ENCODE assay signal across 22 cellular contexts in genomic region chr19:5800361-5801270, GRCh38. TPM values are rescaled to one million over a fixed set of nuclear protein-coding genes. Genes with fewer than 3 reads are reported as not detected.
A peak's percentile ranks its signal among the peaks of the same experiment; 100 is the strongest.
DNase-seq lines count a peak whose midpoint lies in the region; ATAC-seq, FAIRE-seq and TF ChIP-seq lines count a peak whose summit lies in the region.
"Had no signal": no experiment of that assay in that cellular context is flagged by ENCODE, and none has a peak within 500 bp of the region (broad histone marks: within the 10 kb centered on the region; RNA-seq: fewer than 3 reads in every experiment).

No MANE protein-coding gene starts in this region.

- no peaks in the 10 kb centered on the region for H3K79me2 ChIP-seq in GM12878 (ENCODE audit: control insufficient read depth, insufficient read depth, low read length)

- RAD21 ChIA-PET in GM12878 (lab: Charles Lee; ENCODE audit: unreplicated experiment) = no interaction called here

- H3K9me3 ChIP-seq in GM12878 (replicated peaks; ENCODE audit: control insufficient read depth, insufficient read depth, low read length) (no peaks in the 10 kb centered on the region), right lobe of liver (no peaks in the 10 kb centered on the region), aorta (ENCODE audit: control insufficient read depth, low read length) (no peaks in the 10 kb centered on the region), tibial artery (no peaks in the 10 kb centered on the region)
- H3K9me3 ChIP-seq: A549 had no signal

- ATAC-seq in GM12878 = no peak
- peak; percentile 53 to 70 (median 59) for ATAC-seq in right lobe of liver
- no peak for ATAC-seq in aorta (ENCODE audit: low FRiP score)
- ATAC-seq: A549, HCT116 had no signal

- no peak for TF ChIP-seq POLR2A in GM12878 (IDR thresholded peaks at IDR 0.05; ENCODE audit: low read depth, low read length)
- TF ChIP-seq POLR2A in right lobe of liver (IDR thresholded peaks at IDR 0.05) = no peak

- no peak overlapping the region for H3K4me3 ChIP-seq in GM12878
- no peak overlapping the region for H3K4me3 ChIP-seq in right lobe of liver
- H3K4me3 ChIP-seq in aorta (ENCODE audit: low read length in 2 of 2) = no peak overlapping the region
- H3K4me3 ChIP-seq in tibial artery = no peak overlapping the region
- H3K4me3 ChIP-seq: A549, GM23248 had no signal

- H3K36me3 ChIP-seq in GM12878 (ENCODE audit: control insufficient read depth in 2 of 2, insufficient read depth in 2 of 2, low read length in 1 of 2) = no peaks in the 10 kb centered on the region
- no peaks in the 10 kb centered on the region for H3K36me3 ChIP-seq in right lobe of liver
- no peaks in the 10 kb centered on the region for H3K36me3 ChIP-seq in aorta (ENCODE audit: control insufficient read depth in 1 of 2, insufficient read depth in 2 of 2, low read length in 1 of 2)
- H3K36me3 ChIP-seq in tibial artery = no peaks in the 10 kb centered on the region

- H4K20me1 ChIP-seq in GM12878 (ENCODE audit: control insufficient read depth, insufficient read depth) = no peaks in the 10 kb centered on the region

- POLR2A ChIA-PET in GM12878 (lab: Charles Lee) = interaction anchor here (0.5 kb wide), 1 partner anchor 8 kb away, joined by 4 read pairs; no protein-coding TSS in a partner anchor
- POLR2A ChIA-PET in GM10248 (lab: Yijun Ruan, JAX) = interaction anchor here (2.0 kb wide), 1 partner anchor 28 kb away, joined by 7 read pairs; no protein-coding TSS in a partner anchor

- in situ Hi-C loops in GM12878 (cut with MboI) = no loop called here

- CTCF ChIA-PET in GM12878 (lab: Yijun Ruan, JAX) = interaction anchor here (0.6 to 0.8 kb wide), 2 partner anchors 103 to 329 kb away, joined by 3 read pairs; partner anchors contain the start of gene NDUFA11
- CTCF ChIA-PET in GM10248 (lab: Yijun Ruan, JAX) = no interaction called here

- no peaks in the 10 kb centered on the region; a peak in 2 of 4 replicates for H3K27me3 ChIP-seq in GM12878 (replicated peaks in 1 of 2; ENCODE audit: control insufficient read depth in 2 of 2, insufficient read depth in 2 of 2, low read length in 1 of 2)
- H3K27me3 ChIP-seq in right lobe of liver = no peaks in the 10 kb centered on the region
- H3K27me3 ChIP-seq in aorta (ENCODE audit: control insufficient read depth in 1 of 2, insufficient read depth in 2 of 2, low read length in 1 of 2) = no peaks in the 10 kb centered on the region
- H3K27me3 ChIP-seq in tibial artery = peaks cover 0 to 75% of the 10 kb centered on the region in 2 donors

- DNase-seq in HuH-7 (ENCODE audit: low spot score) = peak; percentile 28
- DNase-seq in GM12878 (ENCODE audit: low read depth, low spot score) = no peak
- peak; percentile 80 to 93 (median 91) for DNase-seq in right lobe of liver
- no peak for DNase-seq in GM10248 (ENCODE audit: extremely low spot score)
- DNase-seq in aorta = no peak
- no peak for DNase-seq in tibial artery
- DNase-seq: C1 segment of cervical spinal cord, DMS79 treated with DMSO at 0.1 percent for 48 hours, GM23248, KG1, NCI-H1048, NCI-H146, NCI-H2081, NCI-H510A, NCI-H774 had no signal

- no peak overlapping the region for H3K9ac ChIP-seq in GM12878 (ENCODE audit: control insufficient read depth, insufficient read depth, low read length)
- H3K9ac ChIP-seq: GM23248 had no signal

- TF ChIP-seq CTCF in GM12878 (IDR thresholded peaks at IDR 0.05 in 2 of 3, conservative IDR thresholded peaks at IDR 0.05 in 1 of 3; ENCODE audit: control insufficient read depth in 2 of 3, extremely low read depth in 1 of 3, insufficient read depth in 1 of 3, low read depth in 3 of 3, low read length in 3 of 3) = no peak
- no peak for TF ChIP-seq CTCF in right lobe of liver (IDR thresholded peaks at IDR 0.05)
- no peak for TF ChIP-seq CTCF in GM10248 (IDR thresholded peaks at IDR 0.05; ENCODE audit: control extremely low read depth, extremely low read depth, low read depth, missing control alignments)
- no peak for TF ChIP-seq CTCF in tibial artery (IDR thresholded peaks at IDR 0.05)

- TF ChIP-seq RAD21 in GM12878 (IDR thresholded peaks at IDR 0.05; ENCODE audit: insufficient read depth, low read depth, low read length) = no peak

- no TSS peak for BruUV-seq in GM12878 (replicated peaks; lab: Mats Ljungman, UMichigan)

- no peak overlapping the region for H3K27ac ChIP-seq in GM12878 (ENCODE audit: control insufficient read depth, insufficient read depth)
- H3K27ac ChIP-seq in right lobe of liver = peak overlapping the region; percentile 38 to 67 (median 45)
- H3K27ac ChIP-seq in aorta (ENCODE audit: low read depth in 1 of 2, low read length in 2 of 2) = no peak overlapping the region
- H3K27ac ChIP-seq in tibial artery = no peak overlapping the region
- H3K27ac ChIP-seq: A549, GM23248 had no signal

- H3K4me1 ChIP-seq in GM12878 (ENCODE audit: control insufficient read depth, insufficient read depth, low read length) (peaks cover 7% of the 10 kb centered on the region), right lobe of liver (peaks cover 0 to 46% (median 21%) of the 10 kb centered on the region in 4 donors), aorta (ENCODE audit: control insufficient read depth in 1 of 2, insufficient read depth in 2 of 2, low read length in 2 of 2) (no peaks in the 10 kb centered on the region), tibial artery (peaks cover 0 to 20% (median 7%) of the 10 kb centered on the region in 4 donors)

- H3K4me2 ChIP-seq in GM12878 (ENCODE audit: control insufficient read depth, insufficient read depth) = no peak overlapping the region
- H3K4me2 ChIP-seq: A549 had no signal

- 43% methylated on average over 16 of the region's 17 CpGs for WGBS in GM12878 (ENCODE audit: insufficient coverage, insufficient replicate concordance, low lambda C conversion rate, missing lambda C conversion rate)
- 29% methylated on average over 6 of the region's 17 CpGs for WGBS in right lobe of liver (ENCODE audit: insufficient coverage, low coverage, low lambda C conversion rate, missing lambda C conversion rate)
- WGBS in aorta, 2 donors = 57 to 68% methylated on average over 17 of the region's 17 CpGs

- no peak for TF ChIP-seq EP300 in GM12878 (IDR thresholded peaks at IDR 0.05; ENCODE audit: borderline replicate concordance in 1 of 2, control insufficient read depth in 1 of 2, low read depth in 2 of 2, low read length in 2 of 2)

- FAIRE-seq in GM12878 (lab: Jason Lieb, UNC) = no peak
- FAIRE-seq: A549, GM12891, HTR-8/SVneo had no signal

- SMC1A ChIA-PET in GM12878 (lab: Charles Lee; ENCODE audit: uncharacterized antibody, unreplicated experiment) = no interaction called here

- intact Hi-C loops in GM12878 (cut with micrococcal nuclease; ENCODE audit: unreplicated experiment) = loop anchor here (10.0 kb wide), 1 partner anchor 224 kb away; no protein-coding TSS in a partner anchor
- intact Hi-C loops in right lobe of liver (cut with DNase I) = loop anchor here in 1 of 2 donors (10.0 kb wide), 1 partner anchor 164 kb away; no protein-coding TSS in a partner anchor
- intact Hi-C loops in aorta (cut with DNase I) = loop anchor here (10.0 kb wide), 2 partner anchors 94 to 224 kb away; no protein-coding TSS in a partner anchor
- intact Hi-C loops in tibial artery (cut with DNase I; ENCODE audit: low total_unique reads) = no loop called here

- H2AFZ ChIP-seq in GM12878 (ENCODE audit: control insufficient read depth, low read depth, low read length) = no peak overlapping the region
- H2AFZ ChIP-seq: GM23248 had no signal

RNA-seq across cellular contexts. Expression of gene NRTN, which starts 4.3 kb away (rescaled TPM):
- total RNA-seq in GM12878 (2013; cell fraction: nucleolus; rRNA removed) = not detected in 2 replicates
- total RNA-seq in GM12878 (2014; rRNA removed) = not detected in 2 replicates
- total RNA-seq in GM12878 (2014; rRNA removed; fragmentation: Illumina TruSeq; extraction: Trizol) = not detected in 2 replicates
- not detected in 2 replicates for total RNA-seq in GM12878 (2021)
- not detected for polyA plus RNA-seq in GM12878 (2011; ENCODE audit: low read depth)
- polyA plus RNA-seq in GM12878 (2011; rRNA removed) = not detected in 2 replicates
- polyA plus RNA-seq in GM12878 (2011; cell fraction: cytosol; rRNA removed) = not detected in 2 replicates
- not detected in 2 replicates for polyA plus RNA-seq in GM12878 (2011; cell fraction: nucleus; rRNA removed)
- polyA plus RNA-seq in GM12878 (2012) = not detected in 2 replicates
- not detected in 2 replicates for polyA plus RNA-seq in GM12878 (2014; fragmentation: Illumina TruSeq; extraction: Trizol)
- polyA plus RNA-seq in GM12878 (2014; fragmentation: Nextera tagmentation; extraction: Ambion mirVana) = not detected
- polyA plus RNA-seq in GM12878 (2014; rRNA removed) = 0.28 TPM in 1 of 2 replicates, not detected in the other
- polyA plus RNA-seq in GM12878 (2016; fragmentation: Nextera tagmentation; extraction: Ambion mirVana) = not detected
- polyA minus RNA-seq in GM12878 (2011; rRNA and poly(A)+ RNA removed) = not detected in 2 replicates
- not detected in 2 replicates for polyA minus RNA-seq in GM12878 (2011; cell fraction: cytosol; rRNA and poly(A)+ RNA removed)
- polyA minus RNA-seq in GM12878 (2011; cell fraction: nucleus; rRNA and poly(A)+ RNA removed) = not detected in 2 replicates
- 10 to 100 TPM in 3 of 6 experiments, 1 to 10 TPM in 3; 4.7 to 11.6 (median 9.8) TPM for total RNA-seq in right lobe of liver
- total RNA-seq in aorta = not detected
- polyA plus RNA-seq in aorta = 1 to 10 TPM in 1 of 2 donors, not detected in 1; 1.1 TPM
- total RNA-seq: GM23248 had no signal
- polyA plus RNA-seq: GM23248 had no signal

RNA-seq across cellular contexts. Expression of gene DUS3L, which starts 9.7 kb away (rescaled TPM):
- total RNA-seq in GM12878 (2013; cell fraction: nucleolus; rRNA removed) = 40.0 and 53.9 TPM in 2 replicates
- total RNA-seq in GM12878 (2014; rRNA removed) = 31.4 and 34.1 TPM in 2 replicates
- total RNA-seq in GM12878 (2014; rRNA removed; fragmentation: Illumina TruSeq; extraction: Trizol) = 23.7 and 24.2 TPM in 2 replicates
- total RNA-seq in GM12878 (2021) = 36.9 and 47.6 TPM in 2 replicates
- polyA plus RNA-seq in GM12878 (2011; ENCODE audit: low read depth) = 68.1 TPM
- 14.2 and 22.4 TPM in 2 replicates for polyA plus RNA-seq in GM12878 (2011; rRNA removed)
- 29.2 and 47.8 TPM in 2 replicates for polyA plus RNA-seq in GM12878 (2011; cell fraction: cytosol; rRNA removed)
- polyA plus RNA-seq in GM12878 (2011; cell fraction: nucleus; rRNA removed) = 122 and 160 TPM in 2 replicates
- 17.6 and 46.6 TPM in 2 replicates for polyA plus RNA-seq in GM12878 (2012)
- polyA plus RNA-seq in GM12878 (2014; fragmentation: Illumina TruSeq; extraction: Trizol) = 9.8 and 28.0 TPM in 2 replicates
- polyA plus RNA-seq in GM12878 (2014; fragmentation: Nextera tagmentation; extraction: Ambion mirVana) = 1 to 10 TPM in 1 of 2 experiments, under 1 TPM in 1; 0.64 to 1.5 TPM
- polyA plus RNA-seq in GM12878 (2014; rRNA removed) = 43.8 and 53.2 TPM in 2 replicates
- polyA plus RNA-seq in GM12878 (2016; fragmentation: Nextera tagmentation; extraction: Ambion mirVana) = 10 to 100 TPM; 37.6 to 38.1 TPM
- polyA minus RNA-seq in GM12878 (2011; rRNA and poly(A)+ RNA removed) = 20.3 and 29.6 TPM in 2 replicates
- 22.1 and 36.8 TPM in 2 replicates for polyA minus RNA-seq in GM12878 (2011; cell fraction: cytosol; rRNA and poly(A)+ RNA removed)
- 20.7 and 39.2 TPM in 2 replicates for polyA minus RNA-seq in GM12878 (2011; cell fraction: nucleus; rRNA and poly(A)+ RNA removed)
- total RNA-seq in right lobe of liver = 10 to 100 TPM; 14.7 to 28.6 (median 20.5) TPM
- 10 to 100 TPM; 25.6 to 27.6 TPM for total RNA-seq in aorta
- 10 to 100 TPM in 1 of 2 donors, 1 to 10 TPM in 1; 5.1 to 34.5 TPM for polyA plus RNA-seq in aorta

RNA-seq across cellular contexts. Expression of gene PRR22, which starts 16.1 kb away (rescaled TPM):
- 2.6 and 3.5 TPM in 2 replicates for total RNA-seq in GM12878 (2013; cell fraction: nucleolus; rRNA removed)
- total RNA-seq in GM12878 (2014; rRNA removed) (2.2 and 2.8 TPM in 2 replicates), GM12878 (2014; rRNA removed; fragmentation: Illumina TruSeq; extraction: Trizol) (0.31 and 0.32 TPM in 2 replicates), GM12878 (2021) (2.5 and 3.1 TPM in 2 replicates), right lobe of liver (1 to 10 TPM; 1.7 to 3.3 (median 2.1) TPM), aorta (1 to 10 TPM in 1 of 2 donors, under 1 TPM in 1; 0.81 to 1.4 TPM)
- 0.22 TPM for polyA plus RNA-seq in GM12878 (2011; ENCODE audit: low read depth)
- polyA plus RNA-seq in GM12878 (2011; rRNA removed) (0.37 and 0.81 TPM in 2 replicates), GM12878 (2014; fragmentation: Illumina TruSeq; extraction: Trizol) (0.34 TPM in 1 of 2 replicates, not detected in the other), GM12878 (2014; fragmentation: Nextera tagmentation; extraction: Ambion mirVana) (not detected), GM12878 (2014; rRNA removed) (4.4 and 5.4 TPM in 2 replicates), GM12878 (2016; fragmentation: Nextera tagmentation; extraction: Ambion mirVana) (1 to 10 TPM; 1.2 to 1.4 TPM), aorta (1 to 10 TPM in 1 of 2 donors, under 1 TPM in 1; 0.38 to 5.2 TPM)
- polyA plus RNA-seq in GM12878 (2011; cell fraction: cytosol; rRNA removed) = 1.2 and 2.7 TPM in 2 replicates
- polyA plus RNA-seq in GM12878 (2011; cell fraction: nucleus; rRNA removed) = 15.2 and 22.3 TPM in 2 replicates
- 1.1 and 1.9 TPM in 2 replicates for polyA plus RNA-seq in GM12878 (2012)
- 0.31 TPM in 1 of 2 replicates, not detected in the other for polyA minus RNA-seq in GM12878 (2011; rRNA and poly(A)+ RNA removed)
- polyA minus RNA-seq in GM12878 (2011; cell fraction: cytosol; rRNA and poly(A)+ RNA removed) = 1.1 TPM in 1 of 2 replicates, not detected in the other
- 1.2 and 1.8 TPM in 2 replicates for polyA minus RNA-seq in GM12878 (2011; cell fraction: nucleus; rRNA and poly(A)+ RNA removed)
- total RNA-seq: GM23248 had no signal

RNA-seq across cellular contexts. Expression of gene FUT6, which starts 38.9 kb away (rescaled TPM):
- total RNA-seq in GM12878 (2013; cell fraction: nucleolus; rRNA removed) = 0.39 and 0.42 TPM in 2 replicates
- not detected in 2 replicates for total RNA-seq in GM12878 (2014; rRNA removed)
- total RNA-seq in GM12878 (2014; rRNA removed; fragmentation: Illumina TruSeq; extraction: Trizol) = not detected in 2 replicates
- total RNA-seq in GM12878 (2021) = not detected in 2 replicates
- polyA plus RNA-seq in GM12878 (2011; ENCODE audit: low read depth) = not detected
- not detected in 2 replicates for polyA plus RNA-seq in GM12878 (2011; rRNA removed)
- polyA plus RNA-seq in GM12878 (2011; cell fraction: cytosol; rRNA removed) = not detected in 2 replicates
- not detected in 2 replicates for polyA plus RNA-seq in GM12878 (2011; cell fraction: nucleus; rRNA removed)
- polyA plus RNA-seq in GM12878 (2012) = not detected in 2 replicates
- not detected in 2 replicates for polyA plus RNA-seq in GM12878 (2014; fragmentation: Illumina TruSeq; extraction: Trizol)
- not detected for polyA plus RNA-seq in GM12878 (2014; fragmentation: Nextera tagmentation; extraction: Ambion mirVana)
- polyA plus RNA-seq in GM12878 (2014; rRNA removed) = not detected in 2 replicates
- not detected for polyA plus RNA-seq in GM12878 (2016; fragmentation: Nextera tagmentation; extraction: Ambion mirVana)
- polyA minus RNA-seq in GM12878 (2011; rRNA and poly(A)+ RNA removed) = not detected in 2 replicates
- polyA minus RNA-seq in GM12878 (2011; cell fraction: cytosol; rRNA and poly(A)+ RNA removed) = not detected in 2 replicates
- not detected in 2 replicates for polyA minus RNA-seq in GM12878 (2011; cell fraction: nucleus; rRNA and poly(A)+ RNA removed)
- 10 to 100 TPM in 2 of 6 experiments, 1 to 10 TPM in 4; 2.3 to 28.1 (median 9.7) TPM for total RNA-seq in right lobe of liver
- total RNA-seq in aorta = not detected
- polyA plus RNA-seq in aorta = 1 to 10 TPM in 1 of 2 donors, under 1 TPM in 1; 0.05 to 3.9 TPM
- total RNA-seq: G401, GM23248, M059J, SK-MEL-5 had no signal
- polyA plus RNA-seq: A549, GM23248 had no signal

RNA-seq across cellular contexts. Expression of gene FUT3, which starts 50.6 kb away (rescaled TPM):
- total RNA-seq in GM12878 (2013; cell fraction: nucleolus; rRNA removed) = 0.33 TPM in 1 of 2 replicates, not detected in the other
- total RNA-seq in GM12878 (2014; rRNA removed) = not detected in 2 replicates
- total RNA-seq in GM12878 (2014; rRNA removed; fragmentation: Illumina TruSeq; extraction: Trizol) = not detected in 2 replicates
- 0.31 TPM in 1 of 2 replicates, not detected in the other for total RNA-seq in GM12878 (2021)
- not detected for polyA plus RNA-seq in GM12878 (2011; ENCODE audit: low read depth)
- not detected in 2 replicates for polyA plus RNA-seq in GM12878 (2011; rRNA removed)
- polyA plus RNA-seq in GM12878 (2011; cell fraction: cytosol; rRNA removed) = 0.16 TPM in 1 of 2 replicates, not detected in the other
- polyA plus RNA-seq in GM12878 (2011; cell fraction: nucleus; rRNA removed) = 0.34 TPM in 1 of 2 replicates, not detected in the other
- polyA plus RNA-seq in GM12878 (2012) = 0.38 and 0.47 TPM in 2 replicates
- polyA plus RNA-seq in GM12878 (2014; fragmentation: Illumina TruSeq; extraction: Trizol) = 0.07 TPM in 1 of 2 replicates, not detected in the other
- polyA plus RNA-seq in GM12878 (2014; fragmentation: Nextera tagmentation; extraction: Ambion mirVana) = not detected
- 0.04 and 0.10 TPM in 2 replicates for polyA plus RNA-seq in GM12878 (2014; rRNA removed)
- polyA plus RNA-seq in GM12878 (2016; fragmentation: Nextera tagmentation; extraction: Ambion mirVana) = not detected
- polyA minus RNA-seq in GM12878 (2011; rRNA and poly(A)+ RNA removed) = not detected in 2 replicates
- not detected in 2 replicates for polyA minus RNA-seq in GM12878 (2011; cell fraction: cytosol; rRNA and poly(A)+ RNA removed)
- not detected in 2 replicates for polyA minus RNA-seq in GM12878 (2011; cell fraction: nucleus; rRNA and poly(A)+ RNA removed)
- total RNA-seq in right lobe of liver = 1 to 10 TPM in 1 of 6 experiments, under 1 TPM in 5; 0.19 to 1.4 (median 0.33) TPM
- total RNA-seq in aorta = not detected
- polyA plus RNA-seq in aorta = 1 to 10 TPM in 1 of 2 donors, under 1 TPM in 1; 0.38 to 3.3 TPM
- total RNA-seq: G401, GM23248, M059J had no signal
- polyA plus RNA-seq: GM23248 had no signal

Comparison
In these comparisons a context has a peak if more than half of its experiments do, and no peak if none do; other contexts are left out.
1. DNase-seq: peak in HuH-7 (single experiment) and right lobe of liver (3 of 3); none in GM12878 (single experiment), GM10248 (single experiment), aorta (0 of 2) and tibial artery (0 of 2).
2. ATAC-seq: peak in right lobe of liver (4 of 4); none in GM12878 (single experiment) and aorta (single experiment).
3. H3K27ac ChIP-seq: peak in right lobe of liver (3 of 3); none in GM12878 (single experiment), aorta (0 of 2) and tibial artery (0 of 2).
4. RNA of gene NRTN, which starts 4.3 kb away (total RNA-seq): 4.7 to 11.6 TPM in right lobe of liver; not detected in aorta and not detected in GM12878; every median in the first group is over 4 times any median in the second.